In genomic region chr16:4113358-4114256, GRCh38 we compare ENCODE assay signal across 1 cellular context.
TF ChIP-seq lines count a peak whose summit lies in the region.

No MANE protein-coding gene starts in this region.

TF ChIP-seq in HepG2, 621 proteins besides CTCF, POLR2A, EP300 and RAD21 (continued from another document and continues in another):
- TF ChIP-seq, protein P1, sequence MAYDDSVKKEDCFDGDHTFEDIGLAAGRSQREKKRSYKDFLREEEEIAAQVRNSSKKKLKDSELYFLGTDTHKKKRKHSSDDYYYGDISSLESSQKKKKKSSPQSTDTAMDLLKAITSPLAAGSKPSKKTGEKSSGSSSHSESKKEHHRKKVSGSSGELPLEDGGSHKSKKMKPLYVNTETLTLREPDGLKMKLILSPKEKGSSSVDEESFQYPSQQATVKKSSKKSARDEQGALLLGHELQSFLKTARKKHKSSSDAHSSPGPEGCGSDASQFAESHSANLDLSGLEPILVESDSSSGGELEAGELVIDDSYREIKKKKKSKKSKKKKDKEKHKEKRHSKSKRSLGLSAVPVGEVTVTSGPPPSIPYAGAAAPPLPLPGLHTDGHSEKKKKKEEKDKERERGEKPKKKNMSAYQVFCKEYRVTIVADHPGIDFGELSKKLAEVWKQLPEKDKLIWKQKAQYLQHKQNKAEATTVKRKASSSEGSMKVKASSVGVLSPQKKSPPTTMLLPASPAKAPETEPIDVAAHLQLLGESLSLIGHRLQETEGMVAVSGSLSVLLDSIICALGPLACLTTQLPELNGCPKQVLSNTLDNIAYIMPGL (CRISPR knock-in tag; IDR thresholded peaks at IDR 0.05; ENCODE audit: borderline replicate concordance in 1 of 2, low read depth in 1 of 2): peak; percentile 34; a peak in 1 of 4 replicates
- TF ChIP-seq IRF9 (CRISPR knock-in tag; IDR thresholded peaks at IDR 0.05; ENCODE audit: borderline replicate concordance) (peak; percentile 35; the same call in 1 of the 2 replicates), POLR2AphosphoS2 (IDR thresholded peaks at IDR 0.05; ENCODE audit: low read depth, low read length) (no peak), NKX3-1 (CRISPR knock-in tag; IDR thresholded peaks at IDR 0.05) (no peak), IRF1 (CRISPR knock-in tag; IDR thresholded peaks at IDR 0.05; ENCODE audit: low read depth) (no peak), ATF1 (CRISPR knock-in tag; IDR thresholded peaks at IDR 0.05) (no peak), TAF1 (CRISPR knock-in tag; IDR thresholded peaks at IDR 0.05) (0 out of 2 replicates have a peak, but pooled peaks have one; percentile 14), FOXK1 (CRISPR knock-in tag; IDR thresholded peaks at IDR 0.05; ENCODE audit: borderline replicate concordance, low read depth) (no peak), ZNF333 (CRISPR knock-in tag; IDR thresholded peaks at IDR 0.05; ENCODE audit: borderline replicate concordance) (no peak), SIN3B (IDR thresholded peaks at IDR 0.05; ENCODE audit: low read length) (no peak; the same call in 1 of the 2 replicates), SP5 (CRISPR knock-in tag; IDR thresholded peaks at IDR 0.05; ENCODE audit: borderline replicate concordance, low read depth) (no peak), ZSCAN25 (CRISPR knock-in tag; IDR thresholded peaks at IDR 0.05) (no peak), ARNT (IDR thresholded peaks at IDR 0.05) (no peak), TBX3 (IDR thresholded peaks at IDR 0.05; ENCODE audit: borderline replicate concordance) (no peak), KAT8 (CRISPR knock-in tag; IDR thresholded peaks at IDR 0.05) (no peak), ZFY (CRISPR knock-in tag; IDR thresholded peaks at IDR 0.05) (peak; percentile 52), ZNF33B (CRISPR knock-in tag; IDR thresholded peaks at IDR 0.05) (no peak), BHLHE40 (IDR thresholded peaks at IDR 0.05; ENCODE audit: low read length) (no peak), RORA (CRISPR knock-in tag; IDR thresholded peaks at IDR 0.05) (no peak), ZNF225 (CRISPR knock-in tag; IDR thresholded peaks at IDR 0.05) (no peak), NFIB (CRISPR knock-in tag; IDR thresholded peaks at IDR 0.05; ENCODE audit: borderline replicate concordance) (no peak), KLF16 (CRISPR knock-in tag; IDR thresholded peaks at IDR 0.05) (0 out of 4 replicates have a peak, but pooled peaks of 1 of the 2 experiments have one; percentile 52), ZNF468 (CRISPR knock-in tag; IDR thresholded peaks at IDR 0.05) (no peak), SKIL (CRISPR knock-in tag; IDR thresholded peaks at IDR 0.05; ENCODE audit: borderline replicate concordance) (peak; percentile 41; the same call in 1 of the 2 replicates), HIVEP1 (CRISPR knock-in tag; IDR thresholded peaks at IDR 0.05) (no peak), ZNF7 (CRISPR knock-in tag; IDR thresholded peaks at IDR 0.05) (no peak), FOXA1 (IDR thresholded peaks at IDR 0.05) (no peak), FOXA1 (CRISPR knock-in tag; IDR thresholded peaks at IDR 0.05) (no peak), ZNF367 (CRISPR knock-in tag; IDR thresholded peaks at IDR 0.05; ENCODE audit: borderline replicate concordance) (no peak), KDM2A (CRISPR knock-in tag; IDR thresholded peaks at IDR 0.05; ENCODE audit: borderline replicate concordance, low read depth) (no peak), ZXDC (CRISPR knock-in tag; IDR thresholded peaks at IDR 0.05) (no peak), HOXA5 (CRISPR knock-in tag; IDR thresholded peaks at IDR 0.05) (0 out of 2 replicates have a peak, but pooled peaks have one; percentile 36), SRSF9 (IDR thresholded peaks at IDR 0.05; ENCODE audit: borderline replicate concordance, insufficient read depth, low read depth, low read length, poor library complexity, severe bottlenecking) (no peak), ZNF879 (CRISPR knock-in tag; IDR thresholded peaks at IDR 0.05) (no peak), JARID2 (CRISPR knock-in tag; IDR thresholded peaks at IDR 0.05; ENCODE audit: insufficient replicate concordance) (no peak), ZNF672 (CRISPR knock-in tag; IDR thresholded peaks at IDR 0.05) (no peak), GATAD2A (CRISPR knock-in tag; IDR thresholded peaks at IDR 0.05) (no peak; the same call in 1 of the 2 replicates)
- TF ChIP-seq, protein P2, sequence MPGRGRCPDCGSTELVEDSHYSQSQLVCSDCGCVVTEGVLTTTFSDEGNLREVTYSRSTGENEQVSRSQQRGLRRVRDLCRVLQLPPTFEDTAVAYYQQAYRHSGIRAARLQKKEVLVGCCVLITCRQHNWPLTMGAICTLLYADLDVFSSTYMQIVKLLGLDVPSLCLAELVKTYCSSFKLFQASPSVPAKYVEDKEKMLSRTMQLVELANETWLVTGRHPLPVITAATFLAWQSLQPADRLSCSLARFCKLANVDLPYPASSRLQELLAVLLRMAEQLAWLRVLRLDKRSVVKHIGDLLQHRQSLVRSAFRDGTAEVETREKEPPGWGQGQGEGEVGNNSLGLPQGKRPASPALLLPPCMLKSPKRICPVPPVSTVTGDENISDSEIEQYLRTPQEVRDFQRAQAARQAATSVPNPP (CRISPR knock-in tag; IDR thresholded peaks at IDR 0.05): no peak
- TF ChIP-seq, protein P3, sequence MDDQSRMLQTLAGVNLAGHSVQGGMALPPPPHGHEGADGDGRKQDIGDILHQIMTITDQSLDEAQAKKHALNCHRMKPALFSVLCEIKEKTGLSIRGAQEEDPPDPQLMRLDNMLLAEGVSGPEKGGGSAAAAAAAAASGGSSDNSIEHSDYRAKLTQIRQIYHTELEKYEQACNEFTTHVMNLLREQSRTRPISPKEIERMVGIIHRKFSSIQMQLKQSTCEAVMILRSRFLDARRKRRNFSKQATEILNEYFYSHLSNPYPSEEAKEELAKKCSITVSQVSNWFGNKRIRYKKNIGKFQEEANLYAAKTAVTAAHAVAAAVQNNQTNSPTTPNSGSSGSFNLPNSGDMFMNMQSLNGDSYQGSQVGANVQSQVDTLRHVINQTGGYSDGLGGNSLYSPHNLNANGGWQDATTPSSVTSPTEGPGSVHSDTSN (CRISPR knock-in tag; IDR thresholded peaks at IDR 0.05; ENCODE audit: borderline replicate concordance): no peak
- TF ChIP-seq, protein P4, sequence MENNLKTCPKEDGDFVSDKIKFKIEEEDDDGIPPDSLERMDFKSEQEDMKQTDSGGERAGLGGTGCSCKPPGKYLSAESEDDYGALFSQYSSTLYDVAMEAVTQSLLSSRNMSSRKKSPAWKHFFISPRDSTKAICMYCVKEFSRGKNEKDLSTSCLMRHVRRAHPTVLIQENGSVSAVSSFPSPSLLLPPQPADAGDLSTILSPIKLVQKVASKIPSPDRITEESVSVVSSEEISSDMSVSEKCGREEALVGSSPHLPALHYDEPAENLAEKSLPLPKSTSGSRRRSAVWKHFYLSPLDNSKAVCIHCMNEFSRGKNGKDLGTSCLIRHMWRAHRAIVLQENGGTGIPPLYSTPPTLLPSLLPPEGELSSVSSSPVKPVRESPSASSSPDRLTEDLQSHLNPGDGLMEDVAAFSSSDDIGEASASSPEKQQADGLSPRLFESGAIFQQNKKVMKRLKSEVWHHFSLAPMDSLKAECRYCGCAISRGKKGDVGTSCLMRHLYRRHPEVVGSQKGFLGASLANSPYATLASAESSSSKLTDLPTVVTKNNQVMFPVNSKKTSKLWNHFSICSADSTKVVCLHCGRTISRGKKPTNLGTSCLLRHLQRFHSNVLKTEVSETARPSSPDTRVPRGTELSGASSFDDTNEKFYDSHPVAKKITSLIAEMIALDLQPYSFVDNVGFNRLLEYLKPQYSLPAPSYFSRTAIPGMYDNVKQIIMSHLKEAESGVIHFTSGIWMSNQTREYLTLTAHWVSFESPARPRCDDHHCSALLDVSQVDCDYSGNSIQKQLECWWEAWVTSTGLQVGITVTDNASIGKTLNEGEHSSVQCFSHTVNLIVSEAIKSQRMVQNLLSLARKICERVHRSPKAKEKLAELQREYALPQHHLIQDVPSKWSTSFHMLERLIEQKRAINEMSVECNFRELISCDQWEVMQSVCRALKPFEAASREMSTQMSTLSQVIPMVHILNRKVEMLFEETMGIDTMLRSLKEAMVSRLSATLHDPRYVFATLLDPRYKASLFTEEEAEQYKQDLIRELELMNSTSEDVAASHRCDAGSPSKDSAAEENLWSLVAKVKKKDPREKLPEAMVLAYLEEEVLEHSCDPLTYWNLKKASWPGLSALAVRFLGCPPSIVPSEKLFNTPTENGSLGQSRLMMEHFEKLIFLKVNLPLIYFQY (CRISPR knock-in tag; IDR thresholded peaks at IDR 0.05; ENCODE audit: borderline replicate concordance): no peak
- TF ChIP-seq, protein P5, sequence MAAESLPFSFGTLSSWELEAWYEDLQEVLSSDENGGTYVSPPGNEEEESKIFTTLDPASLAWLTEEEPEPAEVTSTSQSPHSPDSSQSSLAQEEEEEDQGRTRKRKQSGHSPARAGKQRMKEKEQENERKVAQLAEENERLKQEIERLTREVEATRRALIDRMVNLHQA (CRISPR knock-in tag; IDR thresholded peaks at IDR 0.05): no peak
- TF ChIP-seq, protein P6, sequence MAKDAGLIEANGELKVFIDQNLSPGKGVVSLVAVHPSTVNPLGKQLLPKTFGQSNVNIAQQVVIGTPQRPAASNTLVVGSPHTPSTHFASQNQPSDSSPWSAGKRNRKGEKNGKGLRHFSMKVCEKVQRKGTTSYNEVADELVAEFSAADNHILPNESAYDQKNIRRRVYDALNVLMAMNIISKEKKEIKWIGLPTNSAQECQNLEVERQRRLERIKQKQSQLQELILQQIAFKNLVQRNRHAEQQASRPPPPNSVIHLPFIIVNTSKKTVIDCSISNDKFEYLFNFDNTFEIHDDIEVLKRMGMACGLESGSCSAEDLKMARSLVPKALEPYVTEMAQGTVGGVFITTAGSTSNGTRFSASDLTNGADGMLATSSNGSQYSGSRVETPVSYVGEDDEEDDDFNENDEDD (CRISPR knock-in tag; IDR thresholded peaks at IDR 0.05; ENCODE audit: borderline replicate concordance): no peak; the same call in 1 of the 2 replicates
- TF ChIP-seq, protein P7, sequence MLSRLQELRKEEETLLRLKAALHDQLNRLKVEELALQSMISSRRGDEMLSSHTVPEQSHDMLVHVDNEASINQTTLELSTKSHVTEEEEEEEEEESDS (CRISPR knock-in tag; IDR thresholded peaks at IDR 0.05; ENCODE audit: borderline replicate concordance): no peak
- TF ChIP-seq, protein P8, sequence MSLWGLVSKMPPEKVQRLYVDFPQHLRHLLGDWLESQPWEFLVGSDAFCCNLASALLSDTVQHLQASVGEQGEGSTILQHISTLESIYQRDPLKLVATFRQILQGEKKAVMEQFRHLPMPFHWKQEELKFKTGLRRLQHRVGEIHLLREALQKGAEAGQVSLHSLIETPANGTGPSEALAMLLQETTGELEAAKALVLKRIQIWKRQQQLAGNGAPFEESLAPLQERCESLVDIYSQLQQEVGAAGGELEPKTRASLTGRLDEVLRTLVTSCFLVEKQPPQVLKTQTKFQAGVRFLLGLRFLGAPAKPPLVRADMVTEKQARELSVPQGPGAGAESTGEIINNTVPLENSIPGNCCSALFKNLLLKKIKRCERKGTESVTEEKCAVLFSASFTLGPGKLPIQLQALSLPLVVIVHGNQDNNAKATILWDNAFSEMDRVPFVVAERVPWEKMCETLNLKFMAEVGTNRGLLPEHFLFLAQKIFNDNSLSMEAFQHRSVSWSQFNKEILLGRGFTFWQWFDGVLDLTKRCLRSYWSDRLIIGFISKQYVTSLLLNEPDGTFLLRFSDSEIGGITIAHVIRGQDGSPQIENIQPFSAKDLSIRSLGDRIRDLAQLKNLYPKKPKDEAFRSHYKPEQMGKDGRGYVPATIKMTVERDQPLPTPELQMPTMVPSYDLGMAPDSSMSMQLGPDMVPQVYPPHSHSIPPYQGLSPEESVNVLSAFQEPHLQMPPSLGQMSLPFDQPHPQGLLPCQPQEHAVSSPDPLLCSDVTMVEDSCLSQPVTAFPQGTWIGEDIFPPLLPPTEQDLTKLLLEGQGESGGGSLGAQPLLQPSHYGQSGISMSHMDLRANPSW (CRISPR knock-in tag; IDR thresholded peaks at IDR 0.05; ENCODE audit: borderline replicate concordance): no peak
